In the genomic region with DNA sequence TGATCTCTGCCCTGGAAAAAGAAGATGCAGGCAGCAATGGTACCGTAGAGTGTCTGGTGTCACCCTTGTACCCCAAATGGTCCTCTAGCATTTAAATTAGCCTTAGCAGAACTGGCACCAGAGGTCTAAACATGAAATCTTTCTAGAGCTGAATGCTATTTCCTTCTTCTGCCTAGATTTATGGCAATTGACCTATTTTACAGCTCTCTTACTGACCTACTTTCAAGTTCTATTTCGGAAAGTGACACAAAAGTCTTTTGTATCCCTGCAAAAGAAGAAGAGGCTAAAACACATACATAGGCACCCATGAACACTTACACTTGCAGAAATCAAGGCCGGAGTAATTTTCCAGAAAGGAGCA, we compare ENCODE assay signal across 15 cellular contexts.
"Had no signal": no experiment of that assay in that cellular context is flagged by ENCODE, and none has a peak within 500 bp of the region (broad histone marks: within the 10 kb centered on the region; RNA-seq: fewer than 3 reads in every experiment).

No MANE protein-coding gene starts in this region.

- H3K27ac ChIP-seq: neutrophil, testis, upper lobe of right lung, VCaP had no signal

- H3K9me3 ChIP-seq: neutrophil, testis, upper lobe of right lung had no signal

- ATAC-seq: activated naive CD8-positive, alpha-beta T cell treated with anti-CD3 and anti-CD28 coated beads, Interleukin-2, amount 50 U/mL, for 24 hours; activated T-cell treated with anti-CD3 and anti-CD28 coated beads, Interleukin-2, amount 50 U/mL, for 72 hours; right cardiac atrium; T-cell; upper lobe of right lung had no signal

- H3K4me1 ChIP-seq: testis, upper lobe of right lung had no signal

- H3K27me3 ChIP-seq: neutrophil, testis, upper lobe of right lung had no signal

- H3K36me3 ChIP-seq: neutrophil, upper lobe of right lung had no signal

- DNase-seq: activated CD4-positive, alpha-beta memory T cell treated with anti-CD3 and anti-CD28 coated beads, Interleukin-2, amount 10 ng/mL, durations not matched to agents 7 days and 5 days; activated naive CD4-positive, alpha-beta T cell; activated naive CD8-positive, alpha-beta T cell treated with anti-CD3 and anti-CD28 coated beads, Interleukin-2, amount 50 U/mL, for 24 hours; activated T-cell treated with anti-CD3 and anti-CD28 coated beads, Interleukin-2, amount 50 U/mL, for 72 hours; caudate nucleus; cortex of kidney; midbrain; naive B cell; right cardiac atrium; stimulated activated CD4-positive, alpha-beta T cell treated with anti-CD3 and anti-CD28 coated beads, Interleukin-12 subunit alpha, Interleukin-12 subunit beta, amount 100 ng/mL, for 4 hours; T-cell; testis; upper lobe of right lung had no signal

- H3K4me3 ChIP-seq: testis, upper lobe of right lung had no signal
